14 cellular contexts compared by ENCODE assay signal in genomic region chr4:925171-925570, GRCh38. TPM values are rescaled to one million over a fixed set of nuclear protein-coding genes. Genes with fewer than 3 reads are reported as not detected.
A peak's percentile ranks its signal among the peaks of the same experiment; 100 is the strongest.
DNase-seq lines count a peak whose midpoint lies in the region; ATAC-seq, FAIRE-seq and TF ChIP-seq lines count a peak whose summit lies in the region.
"Had no signal": no experiment of that assay in that cellular context is flagged by ENCODE, and none has a peak within 500 bp of the region (broad histone marks: within the 10 kb centered on the region; RNA-seq: fewer than 3 reads in every experiment).

No MANE protein-coding gene starts in this region.

- H3K4me3 Mint-ChIP-seq in activated T-cell treated with anti-CD3 and anti-CD28 coated beads, Interleukin-2, amount 50 U/mL, for 24 hours = no peak overlapping the region
- peak overlapping the region; percentile 30 for H3K4me3 Mint-ChIP-seq in activated T-helper 1 cell treated with anti-CD3 and anti-CD28 coated beads, Interleukin-12 subunit alpha, Interleukin-12 subunit beta, Interleukin-2, Interleukin-4 antibody, amounts not matched to agents 30 ng/mL and 10 ng/mL and 1 ng/mL, durations not matched to agents 14 hours and 24 hours and 36 hours
- H3K4me3 Mint-ChIP-seq in stimulated activated memory B cell treated with anti-CD40 and anti-IgM and Interleukin-4, amounts not matched to agents 10 μg/mL and 1 μg/mL and 100 μg/mL, for 72 hours = peak overlapping the region; percentile 56

- H3K4me1 Mint-ChIP-seq in activated T-cell treated with anti-CD3 and anti-CD28 coated beads, Interleukin-2, amount 50 U/mL, for 24 hours (ENCODE audit: low read depth) = peaks cover 73% of the 10 kb centered on the region
- H3K4me1 Mint-ChIP-seq in activated T-helper 1 cell treated with anti-CD3 and anti-CD28 coated beads, Interleukin-12 subunit alpha, Interleukin-12 subunit beta, Interleukin-2, Interleukin-4 antibody, amounts not matched to agents 30 ng/mL and 10 ng/mL and 1 ng/mL, durations not matched to agents 14 hours and 24 hours and 36 hours (ENCODE audit: low read depth) = peaks cover 55% of the 10 kb centered on the region
- peaks cover 78% of the 10 kb centered on the region for H3K4me1 Mint-ChIP-seq in stimulated activated memory B cell treated with anti-CD40 and anti-IgM and Interleukin-4, amounts not matched to agents 10 μg/mL and 1 μg/mL and 100 μg/mL, for 72 hours

- in situ Hi-C loops in brain microvascular endothelial cell (cut with HindIII; ENCODE audit: low pct_ligation_motif_present, low sequenced_read_pairs) = no loop called here

- H3K27me3 ChIP-seq in keratinocyte (ENCODE audit: control insufficient read depth, extremely low read depth, insufficient read depth, low read length) (no peaks in the 10 kb centered on the region), brain microvascular endothelial cell (replicated peaks) (no peaks in the 10 kb centered on the region)
- H3K27me3 ChIP-seq: transverse colon had no signal

- H3K4me2 ChIP-seq in keratinocyte (ENCODE audit: control insufficient read depth, extremely low read depth, insufficient read depth, low read depth, low read length) = no peak overlapping the region

- no peaks in the 10 kb centered on the region for H3K9me3 Mint-ChIP-seq in activated T-cell treated with anti-CD3 and anti-CD28 coated beads, Interleukin-2, amount 50 U/mL, for 24 hours
- H3K9me3 Mint-ChIP-seq in activated T-helper 1 cell treated with anti-CD3 and anti-CD28 coated beads, Interleukin-12 subunit alpha, Interleukin-12 subunit beta, Interleukin-2, Interleukin-4 antibody, amounts not matched to agents 30 ng/mL and 10 ng/mL and 1 ng/mL, durations not matched to agents 14 hours and 24 hours and 36 hours = no peaks in the 10 kb centered on the region
- H3K9me3 Mint-ChIP-seq in stimulated activated memory B cell treated with anti-CD40 and anti-IgM and Interleukin-4, amounts not matched to agents 10 μg/mL and 1 μg/mL and 100 μg/mL, for 72 hours = no peaks in the 10 kb centered on the region

- H4K20me1 ChIP-seq in keratinocyte (ENCODE audit: control insufficient read depth, extremely low read depth, insufficient read depth, low read length) = peaks cover 9% of the 10 kb centered on the region

- no peak overlapping the region for H2AFZ ChIP-seq in keratinocyte (ENCODE audit: control insufficient read depth, low read length)

- no peak for ATAC-seq in stimulated activated memory B cell treated with anti-CD40 and anti-IgM and Interleukin-4, amounts not matched to agents 10 μg/mL and 1 μg/mL and 100 μg/mL, for 72 hours
- ATAC-seq in HG03097 (IDR thresholded peaks at IDR 0.05; ENCODE audit: low FRiP score, unreplicated experiment) = no peak
- ATAC-seq: PC-3 had no signal

- no peak overlapping the region for H3K9ac ChIP-seq in keratinocyte (ENCODE audit: control insufficient read depth, extremely low read depth, insufficient read depth, low read length)

- H3K9me1 ChIP-seq in keratinocyte (ENCODE audit: control insufficient read depth, extremely low read depth, insufficient read depth, low read length) = peaks cover 2% of the 10 kb centered on the region

- peak overlapping the region; percentile 90 for H3K27ac Mint-ChIP-seq in activated T-cell treated with anti-CD3 and anti-CD28 coated beads, Interleukin-2, amount 50 U/mL, for 24 hours
- H3K27ac Mint-ChIP-seq in activated T-helper 1 cell treated with anti-CD3 and anti-CD28 coated beads, Interleukin-12 subunit alpha, Interleukin-12 subunit beta, Interleukin-2, Interleukin-4 antibody, amounts not matched to agents 30 ng/mL and 10 ng/mL and 1 ng/mL, durations not matched to agents 14 hours and 24 hours and 36 hours = no peak overlapping the region
- peak overlapping the region; percentile 82 for H3K27ac Mint-ChIP-seq in stimulated activated memory B cell treated with anti-CD40 and anti-IgM and Interleukin-4, amounts not matched to agents 10 μg/mL and 1 μg/mL and 100 μg/mL, for 72 hours

- H3K4me3 ChIP-seq in keratinocyte (ENCODE audit: control insufficient read depth in 2 of 3, extremely low read depth in 1 of 3, insufficient read depth in 2 of 3, low read depth in 1 of 3, low read length in 3 of 3) = no peak overlapping the region
- H3K4me3 ChIP-seq in brain microvascular endothelial cell (ENCODE audit: low read depth, low read length) = no peak overlapping the region
- H3K4me3 ChIP-seq: transverse colon had no signal

- no peak for TF ChIP-seq CTCF in keratinocyte (optimal IDR thresholded peaks at IDR 0.05 in 1 of 3, IDR thresholded peaks at IDR 0.05 in 1 of 3, conservative IDR thresholded peaks at IDR 0.05 in 1 of 3; ENCODE audit: extremely low read depth in 1 of 3, insufficient read depth in 2 of 3, low read length in 3 of 3)
- no peak for TF ChIP-seq CTCF in brain microvascular endothelial cell (IDR thresholded peaks at IDR 0.05; ENCODE audit: low read depth, low read length, missing control alignments)

- no peaks in the 10 kb centered on the region for H3K9me3 ChIP-seq in keratinocyte (ENCODE audit: control insufficient read depth, low read depth, low read length)
- H3K9me3 ChIP-seq: transverse colon had no signal

- H3K36me3 Mint-ChIP-seq in activated T-cell treated with anti-CD3 and anti-CD28 coated beads, Interleukin-2, amount 50 U/mL, for 24 hours (ENCODE audit: low read depth) = peaks cover 52% of the 10 kb centered on the region
- peaks cover 18% of the 10 kb centered on the region for H3K36me3 Mint-ChIP-seq in activated T-helper 1 cell treated with anti-CD3 and anti-CD28 coated beads, Interleukin-12 subunit alpha, Interleukin-12 subunit beta, Interleukin-2, Interleukin-4 antibody, amounts not matched to agents 30 ng/mL and 10 ng/mL and 1 ng/mL, durations not matched to agents 14 hours and 24 hours and 36 hours (ENCODE audit: low read depth)
- H3K36me3 Mint-ChIP-seq in stimulated activated memory B cell treated with anti-CD40 and anti-IgM and Interleukin-4, amounts not matched to agents 10 μg/mL and 1 μg/mL and 100 μg/mL, for 72 hours = peaks cover 3% of the 10 kb centered on the region

- dilution Hi-C loops in keratinocyte (cut with MboI; ENCODE audit: extremely low pct_ligation_motif_present, low sequenced_read_pairs) = no loop called here

- peaks cover 11% of the 10 kb centered on the region for H3K4me1 ChIP-seq in keratinocyte (ENCODE audit: control insufficient read depth, extremely low read depth, insufficient read depth, low read length)

- H3K27ac ChIP-seq in keratinocyte (ENCODE audit: control insufficient read depth, insufficient read depth, low read length) = peak overlapping the region; percentile 77
- no peak overlapping the region for H3K27ac ChIP-seq in brain microvascular endothelial cell
- H3K27ac ChIP-seq: transverse colon had no signal

- DNase-seq in activated T-cell treated with anti-CD3 and anti-CD28 coated beads, Interleukin-2, amount 50 U/mL, for 24 hours = peak; percentile 21
- DNase-seq in activated T-cell treated with anti-CD3 and anti-CD28 coated beads for 4 hours (no peak), keratinocyte (ENCODE audit: low read depth, low spot score) (no peak), brain microvascular endothelial cell (no peak), hypothalamus (lab: John Stamatoyannopoulos, UW) (no peak)
- DNase-seq in activated T-helper 1 cell treated with anti-CD3 and anti-CD28 coated beads, Interleukin-12 subunit alpha, Interleukin-12 subunit beta, Interleukin-2, Interleukin-4 antibody, amounts not matched to agents 30 ng/mL and 10 ng/mL and 1 ng/mL, durations not matched to agents 14 hours and 24 hours and 36 hours (ENCODE audit: low spot score) = no peak
- DNase-seq: amniotic stem cell; midbrain; PC-3; stimulated activated CD4-positive, alpha-beta T cell treated with anti-CD3 and anti-CD28 coated beads, Interleukin-4, amount 100 ng/mL, for 1 hour had no signal

- peaks cover 0 to 7% of the 10 kb centered on the region in 2 experiments for H3K36me3 ChIP-seq in keratinocyte (ENCODE audit: control insufficient read depth in 2 of 2, extremely low read depth in 1 of 2, insufficient read depth in 2 of 2, low read length in 2 of 2)
- no peaks in the 10 kb centered on the region for H3K36me3 ChIP-seq in brain microvascular endothelial cell (replicated peaks)
- H3K36me3 ChIP-seq: transverse colon had no signal

- peaks cover 86% of the 10 kb centered on the region for H3K79me2 ChIP-seq in keratinocyte (ENCODE audit: control insufficient read depth, insufficient read depth, low read length)

- no peaks in the 10 kb centered on the region for H3K27me3 Mint-ChIP-seq in activated T-cell treated with anti-CD3 and anti-CD28 coated beads, Interleukin-2, amount 50 U/mL, for 24 hours
- H3K27me3 Mint-ChIP-seq in activated T-helper 1 cell treated with anti-CD3 and anti-CD28 coated beads, Interleukin-12 subunit alpha, Interleukin-12 subunit beta, Interleukin-2, Interleukin-4 antibody, amounts not matched to agents 30 ng/mL and 10 ng/mL and 1 ng/mL, durations not matched to agents 14 hours and 24 hours and 36 hours (ENCODE audit: insufficient read depth) = no peaks in the 10 kb centered on the region
- H3K27me3 Mint-ChIP-seq in stimulated activated memory B cell treated with anti-CD40 and anti-IgM and Interleukin-4, amounts not matched to agents 10 μg/mL and 1 μg/mL and 100 μg/mL, for 72 hours = no peaks in the 10 kb centered on the region

- intact Hi-C loops in activated T-helper 1 cell treated with anti-CD3 and anti-CD28 coated beads, Interleukin-12 subunit alpha, Interleukin-12 subunit beta, Interleukin-2, Interleukin-4 antibody, amounts not matched to agents 30 ng/mL and 10 ng/mL and 1 ng/mL, durations not matched to agents 14 hours and 24 hours and 36 hours (cut with micrococcal nuclease) = no loop called here

- FAIRE-seq in keratinocyte (lab: Jason Lieb, UNC) = no peak
- FAIRE-seq: H54 had no signal

RNA-seq across cellular contexts. Expression of gene GAK, which starts 6.9 kb away (rescaled TPM):
- 146 and 149 TPM in 2 replicates for total RNA-seq in activated T-helper 1 cell treated with anti-CD3 and anti-CD28 coated beads, Interleukin-12 subunit alpha, Interleukin-12 subunit beta, Interleukin-2, Interleukin-4 antibody, amounts not matched to agents 30 ng/mL and 10 ng/mL and 1 ng/mL, durations not matched to agents 14 hours and 24 hours and 36 hours
- 18.4 to 25.3 TPM (median 19.4 TPM) in 3 replicates for polyA plus RNA-seq in keratinocyte
- 25.4 TPM for polyA plus RNA-seq in keratinocyte (2011; ENCODE audit: low read depth)
- polyA plus RNA-seq in keratinocyte (2011; cell fraction: cytosol; rRNA removed) = 11.3 and 19.6 TPM in 2 replicates
- polyA plus RNA-seq in keratinocyte (2011; cell fraction: nucleus; rRNA removed) = 69.7 and 92.6 TPM in 2 replicates
- 38.4 and 49.3 TPM in 2 replicates for polyA plus RNA-seq in keratinocyte (2012; ENCODE audit: low replicate concordance)
- 34.8 to 48.1 TPM (median 46.7 TPM) in 3 replicates for polyA minus RNA-seq in keratinocyte
- polyA minus RNA-seq in keratinocyte (2011; cell fraction: cytosol; rRNA and poly(A)+ RNA removed) = 55.8 TPM
- 57.9 and 68.0 TPM in 2 replicates for polyA minus RNA-seq in keratinocyte (2011; cell fraction: nucleus; rRNA and poly(A)+ RNA removed)

RNA-seq across cellular contexts. Expression of gene TMEM175, which starts 7.1 kb away (rescaled TPM):
- total RNA-seq in activated T-helper 1 cell treated with anti-CD3 and anti-CD28 coated beads, Interleukin-12 subunit alpha, Interleukin-12 subunit beta, Interleukin-2, Interleukin-4 antibody, amounts not matched to agents 30 ng/mL and 10 ng/mL and 1 ng/mL, durations not matched to agents 14 hours and 24 hours and 36 hours = 15.4 and 16.2 TPM in 2 replicates
- polyA plus RNA-seq in keratinocyte = 23.2 to 31.3 TPM (median 24.3 TPM) in 3 replicates
- 2.5 TPM for polyA plus RNA-seq in keratinocyte (2011; ENCODE audit: low read depth)
- 9.8 and 13.4 TPM in 2 replicates for polyA plus RNA-seq in keratinocyte (2011; cell fraction: cytosol; rRNA removed)
- 157 and 181 TPM in 2 replicates for polyA plus RNA-seq in keratinocyte (2011; cell fraction: nucleus; rRNA removed)
- 20.4 and 22.3 TPM in 2 replicates for polyA plus RNA-seq in keratinocyte (2012; ENCODE audit: low replicate concordance)
- 17.3 to 36.9 TPM (median 22.9 TPM) in 3 replicates for polyA minus RNA-seq in keratinocyte
- polyA minus RNA-seq in keratinocyte (2011; cell fraction: cytosol; rRNA and poly(A)+ RNA removed) = 14.0 TPM
- polyA minus RNA-seq in keratinocyte (2011; cell fraction: nucleus; rRNA and poly(A)+ RNA removed) = 31.0 and 54.2 TPM in 2 replicates

RNA-seq across cellular contexts. Expression of gene DGKQ, which starts 48.2 kb away (rescaled TPM):
- total RNA-seq in activated T-helper 1 cell treated with anti-CD3 and anti-CD28 coated beads, Interleukin-12 subunit alpha, Interleukin-12 subunit beta, Interleukin-2, Interleukin-4 antibody, amounts not matched to agents 30 ng/mL and 10 ng/mL and 1 ng/mL, durations not matched to agents 14 hours and 24 hours and 36 hours = 17.8 and 18.0 TPM in 2 replicates
- 5.3 to 11.3 TPM (median 5.9 TPM) in 3 replicates for polyA plus RNA-seq in keratinocyte
- 3.0 TPM for polyA plus RNA-seq in keratinocyte (2011; ENCODE audit: low read depth)
- 3.5 and 9.1 TPM in 2 replicates for polyA plus RNA-seq in keratinocyte (2011; cell fraction: cytosol; rRNA removed)
- polyA plus RNA-seq in keratinocyte (2011; cell fraction: nucleus; rRNA removed) = 22.9 and 30.3 TPM in 2 replicates
- polyA plus RNA-seq in keratinocyte (2012; ENCODE audit: low replicate concordance) = 7.4 and 8.8 TPM in 2 replicates
- polyA minus RNA-seq in keratinocyte = 5.9 to 10.4 TPM (median 8.3 TPM) in 3 replicates
- polyA minus RNA-seq in keratinocyte (2011; cell fraction: cytosol; rRNA and poly(A)+ RNA removed) = 17.5 TPM
- 16.9 and 17.8 TPM in 2 replicates for polyA minus RNA-seq in keratinocyte (2011; cell fraction: nucleus; rRNA and poly(A)+ RNA removed)
